In the genomic region with DNA sequence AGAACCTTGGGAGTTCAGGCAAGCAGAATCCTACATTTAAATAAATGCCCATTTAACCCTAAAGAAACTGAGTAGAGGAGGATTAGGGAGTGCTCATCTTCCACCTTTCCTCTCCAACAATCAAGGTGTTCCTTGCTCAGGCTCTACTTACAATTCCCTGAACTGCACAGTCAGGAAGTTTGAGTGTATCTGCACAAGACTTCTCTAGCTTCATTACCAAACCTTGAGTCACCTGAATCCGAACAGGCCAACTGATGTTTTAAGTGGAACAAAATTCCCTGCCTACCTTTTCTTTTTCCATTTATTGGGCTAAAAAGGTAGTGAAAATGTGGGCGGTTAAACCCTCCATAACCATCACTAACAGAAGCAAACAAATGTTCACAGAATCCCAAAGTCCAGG, we compare ENCODE assay signal across 18 cellular contexts.
DNase-seq lines count a peak whose midpoint lies in the region; ATAC-seq and TF ChIP-seq lines count a peak whose summit lies in the region.
"Had no signal": no experiment of that assay in that cellular context is flagged by ENCODE, and none has a peak within 500 bp of the region (broad histone marks: within the 10 kb centered on the region; RNA-seq: fewer than 3 reads in every experiment).

No MANE protein-coding gene starts in this region.

- peak overlapping the region; percentile 15 to 79 (median 62) for H3K27ac Mint-ChIP-seq in CD4-positive, CD25-positive, alpha-beta regulatory T cell
- peak overlapping the region in 9 of 10 donors; percentile 33 to 93 (median 74) for H3K27ac Mint-ChIP-seq in naive thymus-derived CD8-positive, alpha-beta T cell
- H3K27ac Mint-ChIP-seq: activated CD4-positive, alpha-beta memory T cell treated with anti-CD3 and anti-CD28 coated beads for 36 hours had no signal

- ATAC-seq in CD4-positive, CD25-positive, alpha-beta regulatory T cell (ENCODE audit: low read depth in 2 of 2) = no peak
- no peak for ATAC-seq in naive thymus-derived CD8-positive, alpha-beta T cell
- ATAC-seq in GM21390 (IDR thresholded peaks at IDR 0.05; ENCODE audit: unreplicated experiment) = no peak
- no peak for ATAC-seq in GM19324 (IDR thresholded peaks at IDR 0.05; ENCODE audit: low FRiP score, unreplicated experiment)
- ATAC-seq: right cardiac atrium had no signal

- CTCF ChIA-PET in HEK293 (lab: Yijun Ruan, JAX) = no interaction called here
- CTCF ChIA-PET in mammary epithelial cell (lab: Charles Lee; ENCODE audit: low non-redundant PET) = interaction anchor here (0.7 kb wide), 1 partner anchor 387 kb away, joined by 6 read pairs; no protein-coding TSS in a partner anchor

- WGBS in mammary epithelial cell (ENCODE audit: low coverage, missing lambda C conversion rate) = 80% methylated on average over 2 of the region's 2 CpGs

- no peaks in the 10 kb centered on the region for H4K20me1 ChIP-seq in mammary epithelial cell (ENCODE audit: insufficient read depth, low read length)

- no peaks in the 10 kb centered on the region for H3K27me3 ChIP-seq in CD4-positive, CD25-positive, alpha-beta regulatory T cell (ENCODE audit: control insufficient read depth, insufficient read depth, low read length)
- no peaks in the 10 kb centered on the region for H3K27me3 ChIP-seq in mammary epithelial cell (ENCODE audit: insufficient read depth, low read length)
- H3K27me3 ChIP-seq: ascending aorta, neural progenitor cell had no signal

- dilution Hi-C loops in mammary epithelial cell (cut with HindIII; ENCODE audit: low sequenced_read_pairs) = loop anchor here (10.0 kb wide), 1 partner anchor 57 kb away; no protein-coding TSS in a partner anchor

- peaks cover 22% of the 10 kb centered on the region for H3K79me2 ChIP-seq in mammary epithelial cell (ENCODE audit: insufficient read depth, low read length)

- H3K36me3 ChIP-seq in CD4-positive, CD25-positive, alpha-beta regulatory T cell (ENCODE audit: control insufficient read depth, insufficient read depth, low read length) = no peaks in the 10 kb centered on the region
- H3K36me3 ChIP-seq in HEK293 (ENCODE audit: control insufficient read depth in 2 of 2, insufficient read depth in 1 of 2, low read length in 2 of 2) (no peaks in the 10 kb centered on the region), mammary epithelial cell (ENCODE audit: insufficient read depth, low read length) (no peaks in the 10 kb centered on the region)
- H3K36me3 ChIP-seq: ascending aorta, neural progenitor cell, thoracic aorta had no signal

- intact Hi-C loops in mammary epithelial cell (cut with micrococcal nuclease) = loop anchor here (5.0 kb wide), 2 partner anchors 59 to 79 kb away; a partner anchor contains a TSS

- in situ Hi-C loops in mammary epithelial cell (cut with MboI; ENCODE audit: low sequenced_read_pairs in 2 of 2) = no loop called here

- H3K27ac ChIP-seq in CD4-positive, CD25-positive, alpha-beta regulatory T cell (ENCODE audit: insufficient read depth, low read length, poor library complexity, severe bottlenecking) = peak overlapping the region; percentile 64
- H3K27ac ChIP-seq in HEK293 (ENCODE audit: extremely low read depth, low read depth, low read length) (no peak overlapping the region), mammary epithelial cell (ENCODE audit: insufficient read depth, low read depth, low read length) (no peak overlapping the region)
- H3K27ac ChIP-seq: neural progenitor cell, SK-N-MC had no signal

- no peak overlapping the region for H3K4me2 ChIP-seq in mammary epithelial cell (ENCODE audit: insufficient read depth, low read depth, low read length)
- H3K4me2 ChIP-seq: neural progenitor cell had no signal

- peaks cover 61 to 96% (median 88%) of the 10 kb centered on the region in 4 donors for H3K4me1 Mint-ChIP-seq in CD4-positive, CD25-positive, alpha-beta regulatory T cell
- H3K4me1 Mint-ChIP-seq in naive thymus-derived CD8-positive, alpha-beta T cell = peaks cover 64 to 95% (median 92%) of the 10 kb centered on the region in 4 donors

- no peak for DNase-seq in CD4-positive, CD25-positive, alpha-beta regulatory T cell
- DNase-seq in mammary epithelial cell (peak; percentile 46), activated gamma-delta T cell (lab: John Stamatoyannopoulos, UW) (no peak), KG1 (lab: John Stamatoyannopoulos, UW) (no peak)
- no peak for DNase-seq in naive thymus-derived CD8-positive, alpha-beta T cell
- DNase-seq: activated CD4-positive, alpha-beta memory T cell treated with anti-CD3 and anti-CD28 coated beads for 36 hours; AML-193; mesenchymal stem cell; NCI-H2029 treated with DMSO at 0.1 percent for 48 hours; NCI-H510A treated with DMSO at 0.1 percent for 48 hours; right cardiac atrium had no signal

- BruUV-seq in mammary epithelial cell (replicated peaks; lab: Mats Ljungman, UMichigan) = no TSS peak

- H3K36me3 Mint-ChIP-seq in CD4-positive, CD25-positive, alpha-beta regulatory T cell = peaks cover 9% of the 10 kb centered on the region
- peaks cover 7 to 9% (median 8%) of the 10 kb centered on the region in 3 donors for H3K36me3 Mint-ChIP-seq in naive thymus-derived CD8-positive, alpha-beta T cell

- no peak overlapping the region for H2AFZ ChIP-seq in mammary epithelial cell (ENCODE audit: low read depth, low read length)
- H2AFZ ChIP-seq: neural progenitor cell had no signal

- TF ChIP-seq CTCF in HEK293 (tag by site-specific recombination; IDR thresholded peaks at IDR 0.05) = no peak
- no peak for TF ChIP-seq CTCF in mammary epithelial cell (conservative IDR thresholded peaks at IDR 0.05 in 1 of 2, IDR thresholded peaks at IDR 0.05 in 1 of 2; ENCODE audit: extremely low read depth in 1 of 2, insufficient read depth in 1 of 2, low read depth in 1 of 2, low read length in 2 of 2)

- peak overlapping the region in 3 of 4 donors; percentile 36 to 47 (median 47) for H3K4me3 Mint-ChIP-seq in CD4-positive, CD25-positive, alpha-beta regulatory T cell
- H3K4me3 Mint-ChIP-seq in naive thymus-derived CD8-positive, alpha-beta T cell = peak overlapping the region in 9 of 10 donors; percentile 20 to 71 (median 63)
- H3K4me3 Mint-ChIP-seq: activated CD4-positive, alpha-beta memory T cell treated with anti-CD3 and anti-CD28 coated beads for 36 hours; neural progenitor cell had no signal

- H3K4me1 ChIP-seq in CD4-positive, CD25-positive, alpha-beta regulatory T cell (ENCODE audit: control insufficient read depth, insufficient read depth, low read length, poor library complexity, severe bottlenecking) = peaks cover 78% of the 10 kb centered on the region
- H3K4me1 ChIP-seq in HEK293 (ENCODE audit: control insufficient read depth, insufficient read depth, low read length) = peaks cover 8% of the 10 kb centered on the region
- peaks cover 37% of the 10 kb centered on the region for H3K4me1 ChIP-seq in mammary epithelial cell (ENCODE audit: insufficient read depth, low read length)

- H3K9me3 Mint-ChIP-seq in CD4-positive, CD25-positive, alpha-beta regulatory T cell = peaks cover 0 to 8% (median 6%) of the 10 kb centered on the region in 7 donors
- peaks cover 0 to 9% (median 8%) of the 10 kb centered on the region in 9 donors for H3K9me3 Mint-ChIP-seq in naive thymus-derived CD8-positive, alpha-beta T cell

- POLR2A ChIA-PET in HEK293 (lab: Yijun Ruan, JAX) = no interaction called here
- POLR2A ChIA-PET in naive thymus-derived CD8-positive, alpha-beta T cell (lab: Charles Lee) = no interaction called here

- H3K27me3 Mint-ChIP-seq in CD4-positive, CD25-positive, alpha-beta regulatory T cell = no peaks in the 10 kb centered on the region
- H3K27me3 Mint-ChIP-seq in naive thymus-derived CD8-positive, alpha-beta T cell = no peaks in the 10 kb centered on the region
- H3K27me3 Mint-ChIP-seq: activated CD4-positive, alpha-beta memory T cell treated with anti-CD3 and anti-CD28 coated beads for 36 hours had no signal

- H3K4me3 ChIP-seq in CD4-positive, CD25-positive, alpha-beta regulatory T cell (ENCODE audit: low read depth, low read length) = peak overlapping the region; percentile 60
- H3K4me3 ChIP-seq in HEK293 (ENCODE audit: low read depth, low read length) (no peak overlapping the region), mammary epithelial cell (replicated peaks in 1 of 3; ENCODE audit: insufficient read depth in 1 of 3, low read depth in 2 of 3, low read length in 3 of 3) (no peak overlapping the region)
- H3K4me3 ChIP-seq: ascending aorta, neural progenitor cell, SK-N-MC, thoracic aorta had no signal

- H3K9ac ChIP-seq in mammary epithelial cell (ENCODE audit: insufficient read depth, low read length) = no peak overlapping the region
- H3K9ac ChIP-seq: neural progenitor cell had no signal

- peaks cover 5 to 7% of the 10 kb centered on the region in 2 experiments for H3K9me3 ChIP-seq in CD4-positive, CD25-positive, alpha-beta regulatory T cell (ENCODE audit: control insufficient read depth in 2 of 2, low read length in 2 of 2)
- no peaks in the 10 kb centered on the region for H3K9me3 ChIP-seq in HEK293 (ENCODE audit: control insufficient read depth, insufficient read depth, low read depth, low read length)
- H3K9me3 ChIP-seq in mammary epithelial cell (replicated peaks; ENCODE audit: insufficient read depth, low read length) = no peaks in the 10 kb centered on the region
- H3K9me3 ChIP-seq: thoracic aorta had no signal

TF ChIP-seq in HEK293, 187 proteins besides CTCF, POLR2A, EP300 and RAD21:
- TF ChIP-seq ZNF585B (tag by site-specific recombination; IDR thresholded peaks at IDR 0.05) (peak; percentile 37; the same call in 1 of the 2 replicates), KLF16 (tag by site-specific recombination; IDR thresholded peaks at IDR 0.05) (no peak)
